8 cellular contexts compared by ENCODE assay signal in genomic region chr2:96321230-96322103, GRCh38. TPM values are rescaled to one million over a fixed set of nuclear protein-coding genes. Genes with fewer than 3 reads are reported as not detected.
DNase-seq lines count a peak whose midpoint lies in the region; ATAC-seq lines count a peak whose summit lies in the region.

No MANE protein-coding gene starts in this region.

- H3K4me1 Mint-ChIP-seq in naive thymus-derived CD4-positive, alpha-beta T cell = peaks cover 12 to 66% (median 36%) of the 10 kb centered on the region in 7 donors
- peaks cover 72% of the 10 kb centered on the region for H3K4me1 Mint-ChIP-seq in stimulated activated naive CD8-positive, alpha-beta T cell treated with anti-CD3 and anti-CD28 coated beads, Interleukin-15, Interleukin-2, amounts not matched to agents 100 ng/mL and 50 ng/mL, for 24 hours (ENCODE audit: low read depth)

- no peaks in the 10 kb centered on the region for H3K4me1 ChIP-seq in endocrine pancreas (ENCODE audit: control insufficient read depth, insufficient read depth, low read length)
- peaks cover 24 to 44% of the 10 kb centered on the region in 2 donors for H3K4me1 ChIP-seq in naive thymus-derived CD4-positive, alpha-beta T cell (ENCODE audit: control insufficient read depth in 2 of 2, insufficient read depth in 2 of 2, low read length in 2 of 2)

- H3K9me3 Mint-ChIP-seq in naive thymus-derived CD4-positive, alpha-beta T cell = no peaks in the 10 kb centered on the region
- no peaks in the 10 kb centered on the region for H3K9me3 Mint-ChIP-seq in stimulated activated naive CD8-positive, alpha-beta T cell treated with anti-CD3 and anti-CD28 coated beads, Interleukin-15, Interleukin-2, amounts not matched to agents 100 ng/mL and 50 ng/mL, for 24 hours

- no peaks in the 10 kb centered on the region for H3K9me3 ChIP-seq in endocrine pancreas (ENCODE audit: control insufficient read depth, low read length)
- no peaks in the 10 kb centered on the region for H3K9me3 ChIP-seq in naive thymus-derived CD4-positive, alpha-beta T cell (ENCODE audit: control insufficient read depth in 2 of 3, low read length in 3 of 3)

- H3K36me3 Mint-ChIP-seq in naive thymus-derived CD4-positive, alpha-beta T cell = peaks cover 0 to 25% (median 0%) of the 10 kb centered on the region in 5 donors
- peaks cover 12% of the 10 kb centered on the region for H3K36me3 Mint-ChIP-seq in stimulated activated naive CD8-positive, alpha-beta T cell treated with anti-CD3 and anti-CD28 coated beads, Interleukin-15, Interleukin-2, amounts not matched to agents 100 ng/mL and 50 ng/mL, for 24 hours (ENCODE audit: low read depth)

- DNase-seq in SIG-M5 treated with dmso at 0.1 percent for 504 hours (lab: John Stamatoyannopoulos, UW; ENCODE audit: unreplicated experiment) (peak; percentile 53), SIG-M5 (lab: John Stamatoyannopoulos, UW) (no peak), NCI-H2227 (lab: John Stamatoyannopoulos, UW; ENCODE audit: unreplicated experiment) (peak; percentile 87)
- DNase-seq in activated CD4-positive, alpha-beta T cell treated with anti-CD3 and anti-CD28 coated beads, Interleukin-2, amount 50 U/mL, for 4 hours = peak; percentile 77 to 83
- peak; percentile 37 to 92 (median 56) for DNase-seq in naive thymus-derived CD4-positive, alpha-beta T cell

- H3K9ac ChIP-seq in endocrine pancreas (ENCODE audit: control insufficient read depth, insufficient read depth, low read length) = peak overlapping the region; percentile 34

- peak overlapping the region; percentile 35 for H3K4me3 ChIP-seq in endocrine pancreas (ENCODE audit: control insufficient read depth, insufficient read depth, low read length)
- H3K4me3 ChIP-seq in naive thymus-derived CD4-positive, alpha-beta T cell (ENCODE audit: low read length) = peak overlapping the region; percentile 82

- H3K27me3 ChIP-seq in endocrine pancreas (ENCODE audit: control insufficient read depth, insufficient read depth, low read length) = peaks cover 3% of the 10 kb centered on the region
- no peaks in the 10 kb centered on the region for H3K27me3 ChIP-seq in naive thymus-derived CD4-positive, alpha-beta T cell (ENCODE audit: control insufficient read depth in 2 of 2, insufficient read depth in 2 of 2, low read length in 2 of 2)

- no peaks in the 10 kb centered on the region for H3K36me3 ChIP-seq in endocrine pancreas (ENCODE audit: control insufficient read depth, insufficient read depth, low read length)
- H3K36me3 ChIP-seq in naive thymus-derived CD4-positive, alpha-beta T cell (ENCODE audit: control insufficient read depth in 2 of 3, insufficient read depth in 3 of 3, low read length in 3 of 3) = no peaks in the 10 kb centered on the region

- intact Hi-C loops in naive thymus-derived CD4-positive, alpha-beta T cell (cut with micrococcal nuclease) = loop anchor here (1.0 to 10.0 kb wide), 8 partner anchors 13 to 643 kb away; partner anchors contain the start of genes CIAO1 (in 2 of the 2), NCAPH (in 2 of the 2), SNRNP200 (in 2 of the 2) and STARD7 (in 2 of the 2)

- POLR2A ChIA-PET in naive thymus-derived CD4-positive, alpha-beta T cell (lab: Charles Lee) = interaction anchor here (0.6 to 7.3 kb wide), 8 partner anchors 8 to 216 kb away, joined by 4 to 54 read pairs (median 6); partner anchors contain the start of genes ARID5A, CIAO1, NCAPH and SNRNP200

- peak; percentile 55 for ATAC-seq in HG02884 (IDR thresholded peaks at IDR 0.05; ENCODE audit: unreplicated experiment)
- peak; percentile 80 for ATAC-seq in naive thymus-derived CD4-positive, alpha-beta T cell

- H3K27ac ChIP-seq in naive thymus-derived CD4-positive, alpha-beta T cell (ENCODE audit: low read depth, low read length) = peak overlapping the region; percentile 53

- H3K27ac Mint-ChIP-seq in naive thymus-derived CD4-positive, alpha-beta T cell = peak overlapping the region in 7 of 9 donors; percentile 49 to 89 (median 65)
- peak overlapping the region; percentile 84 for H3K27ac Mint-ChIP-seq in stimulated activated naive CD8-positive, alpha-beta T cell treated with anti-CD3 and anti-CD28 coated beads, Interleukin-15, Interleukin-2, amounts not matched to agents 100 ng/mL and 50 ng/mL, for 24 hours

- peak overlapping the region; percentile 86 to 95 (median 91) for H3K4me3 Mint-ChIP-seq in naive thymus-derived CD4-positive, alpha-beta T cell
- peak overlapping the region; percentile 85 for H3K4me3 Mint-ChIP-seq in stimulated activated naive CD8-positive, alpha-beta T cell treated with anti-CD3 and anti-CD28 coated beads, Interleukin-15, Interleukin-2, amounts not matched to agents 100 ng/mL and 50 ng/mL, for 24 hours

- peaks cover 0 to 7% (median 0%) of the 10 kb centered on the region in 5 donors for H3K27me3 Mint-ChIP-seq in naive thymus-derived CD4-positive, alpha-beta T cell
- H3K27me3 Mint-ChIP-seq in stimulated activated naive CD8-positive, alpha-beta T cell treated with anti-CD3 and anti-CD28 coated beads, Interleukin-15, Interleukin-2, amounts not matched to agents 100 ng/mL and 50 ng/mL, for 24 hours = peaks cover 5% of the 10 kb centered on the region

- CTCF ChIA-PET in naive thymus-derived CD4-positive, alpha-beta T cell (lab: Charles Lee) = interaction anchor here (0.7 to 1.7 kb wide), 4 partner anchors 12 to 233 kb away, joined by 3 read pairs; no protein-coding TSS in a partner anchor

RNA-seq across cellular contexts. Expression of gene ITPRIPL1, which starts 3.6 kb away (rescaled TPM):
- 10 to 100 TPM in 1 of 5 experiments, 1 to 10 TPM in 2, under 1 TPM in 2; 0.79 to 30.4 (median 1.2) TPM for total RNA-seq in naive thymus-derived CD4-positive, alpha-beta T cell
- under 1 TPM; 0.37 to 0.85 TPM for polyA plus RNA-seq in naive thymus-derived CD4-positive, alpha-beta T cell

RNA-seq across cellular contexts. Expression of gene NCAPH, which starts 14.1 kb away (rescaled TPM):
- total RNA-seq in naive thymus-derived CD4-positive, alpha-beta T cell = 10 to 100 TPM in 1 of 5 experiments, under 1 TPM in 4; 0.16 to 50.2 (median 0.66) TPM
- not detected for polyA plus RNA-seq in naive thymus-derived CD4-positive, alpha-beta T cell

RNA-seq across cellular contexts. Expression of gene SNRNP200, which starts 16.1 kb away (rescaled TPM):
- 100 to 1,000 TPM; 165 to 255 (median 212) TPM for total RNA-seq in naive thymus-derived CD4-positive, alpha-beta T cell
- 100 to 1,000 TPM in 1 of 2 donors, 10 to 100 TPM in 1; 86.6 to 137 TPM for polyA plus RNA-seq in naive thymus-derived CD4-positive, alpha-beta T cell

RNA-seq across cellular contexts. Expression of gene CIAO1, which starts 55.4 kb away (rescaled TPM):
- total RNA-seq in naive thymus-derived CD4-positive, alpha-beta T cell = 10 to 100 TPM; 62.1 to 85.3 (median 71.6) TPM
- 100 to 1,000 TPM in 1 of 2 donors, 10 to 100 TPM in 1; 85.5 to 115 TPM for polyA plus RNA-seq in naive thymus-derived CD4-positive, alpha-beta T cell

RNA-seq across cellular contexts. Expression of gene TMEM127, which starts 55.7 kb away (rescaled TPM):
- 10 to 100 TPM; 33.7 to 69.0 (median 40.4) TPM for total RNA-seq in naive thymus-derived CD4-positive, alpha-beta T cell
- polyA plus RNA-seq in naive thymus-derived CD4-positive, alpha-beta T cell = 10 to 100 TPM; 23.6 to 38.0 TPM
